10 cellular contexts compared by ENCODE assay signal in the genomic region with DNA sequence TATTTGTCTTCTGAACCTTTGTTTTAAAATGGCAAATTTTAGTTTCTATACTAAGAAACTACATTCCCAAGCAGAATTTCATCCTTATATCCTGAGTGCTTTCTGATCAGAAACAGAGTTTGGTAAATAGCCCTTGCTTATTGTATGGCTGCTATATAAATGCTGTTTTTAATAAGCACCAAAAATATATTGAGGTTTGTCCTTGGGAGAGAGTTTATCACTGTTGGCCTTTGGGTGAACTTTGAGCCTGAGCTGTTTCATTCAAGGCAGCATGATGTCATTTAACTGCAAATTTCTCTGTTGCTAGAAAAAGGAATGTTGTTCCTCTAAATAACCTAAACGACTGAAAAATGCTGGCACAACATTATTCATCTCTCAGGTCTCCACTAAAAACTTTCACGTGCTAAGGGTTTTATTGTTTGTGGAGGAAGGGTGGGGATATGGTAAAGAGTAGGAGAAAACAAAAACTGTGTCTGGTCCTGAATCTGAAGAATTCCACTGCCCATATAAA.
DNase-seq lines count a peak whose midpoint lies in the region; ATAC-seq and TF ChIP-seq lines count a peak whose summit lies in the region.
"Had no signal": no experiment of that assay in that cellular context is flagged by ENCODE, and none has a peak within 500 bp of the region (broad histone marks: within the 10 kb centered on the region; RNA-seq: fewer than 3 reads in every experiment).

No MANE protein-coding gene starts in this region.

- ATAC-seq in Right ventricle myocardium superior (ENCODE audit: poor library complexity) (peak; percentile 59), SK-N-SH treated with all-trans-retinoic acid at 6 μM for 48 hours (peak; percentile 93), GM21515 (IDR thresholded peaks at IDR 0.05; ENCODE audit: unreplicated experiment) (no peak), HG03025 (IDR thresholded peaks at IDR 0.05; ENCODE audit: low FRiP score, unreplicated experiment) (no peak), HG02610 (IDR thresholded peaks at IDR 0.05; ENCODE audit: unreplicated experiment) (no peak)
- ATAC-seq: HCT116 had no signal

- 4% methylated on average over 2 of the region's 2 CpGs for WGBS in urinary bladder

- peak overlapping the region; percentile 23 for H3K27ac ChIP-seq in urinary bladder (ENCODE audit: low read depth)

- no peak for DNase-seq in Right ventricle myocardium superior
- DNase-seq in cardiac septum (ENCODE audit: low spot score): no peak
- DNase-seq in iPS-NIHi7 (ENCODE audit: extremely low spot score): peak; percentile 15
- DNase-seq: T1000 had no signal

- no peaks in the 10 kb centered on the region for H3K36me3 ChIP-seq in urinary bladder (ENCODE audit: insufficient read depth)

- H3K4me3 ChIP-seq in urinary bladder (ENCODE audit: low read depth, low read length): no peak overlapping the region

- no peaks in the 10 kb centered on the region for H3K4me1 ChIP-seq in urinary bladder (ENCODE audit: insufficient read depth)

- intact Hi-C loops in Right ventricle myocardium superior (cut with DNase I) (no loop called here), cardiac septum (cut with DNase I) (no loop called here)

TF ChIP-seq in SK-N-SH treated with all-trans-retinoic acid at 6 μM for 48 hours, 23 proteins besides CTCF, POLR2A, EP300 and RAD21:
- TF ChIP-seq TOX (CRISPR knock-in tag; IDR thresholded peaks at IDR 0.05; ENCODE audit: borderline replicate concordance) (peak; percentile 11; the same call in 1 of the 2 replicates), RARB (CRISPR knock-in tag; IDR thresholded peaks at IDR 0.05) (peak; percentile 90; the same call in 1 of the 2 replicates), POU6F1 (CRISPR knock-in tag; IDR thresholded peaks at IDR 0.05; ENCODE audit: borderline replicate concordance, low read depth) (peak; percentile 89; the same call in 1 of the 2 replicates), TCF4 (CRISPR knock-in tag; IDR thresholded peaks at IDR 0.05; ENCODE audit: borderline replicate concordance) (peak; percentile 66), ZFP3 (CRISPR knock-in tag; IDR thresholded peaks at IDR 0.05) (0 out of 2 replicates have a peak, but pooled peaks have one; percentile 76), ARNTL (CRISPR knock-in tag; IDR thresholded peaks at IDR 0.05; ENCODE audit: borderline replicate concordance, low read depth) (peak; percentile 78; the same call in 1 of the 2 replicates), OSR1 (CRISPR knock-in tag; IDR thresholded peaks at IDR 0.05) (no peak), TSHZ2 (CRISPR knock-in tag; IDR thresholded peaks at IDR 0.05) (peak; percentile 98), PPARA (CRISPR knock-in tag; IDR thresholded peaks at IDR 0.05; ENCODE audit: borderline replicate concordance) (peak; percentile 94), CSDC2 (CRISPR knock-in tag; IDR thresholded peaks at IDR 0.05) (peak; percentile 93), ZC3H10 (CRISPR knock-in tag; IDR thresholded peaks at IDR 0.05) (no peak), ESRRG (CRISPR knock-in tag; IDR thresholded peaks at IDR 0.05) (no peak), SNAI2 (CRISPR knock-in tag; IDR thresholded peaks at IDR 0.05) (peak; percentile 93), ZNF8 (CRISPR knock-in tag; IDR thresholded peaks at IDR 0.05) (peak; percentile 54), GLIS3 (CRISPR knock-in tag; IDR thresholded peaks at IDR 0.05) (peak; percentile 80; the same call in 1 of the 2 replicates), ZFP30 (CRISPR knock-in tag; IDR thresholded peaks at IDR 0.05) (no peak; the same call in 1 of the 2 replicates), ZNF565 (CRISPR knock-in tag; conservative IDR thresholded peaks at IDR 0.05; ENCODE audit: low read depth) (peak; percentile 91), PATZ1 (CRISPR knock-in tag; IDR thresholded peaks at IDR 0.05; ENCODE audit: borderline replicate concordance) (peak; percentile 83), ISL1 (CRISPR knock-in tag; IDR thresholded peaks at IDR 0.05) (peak; percentile 91), ZNF70 (CRISPR knock-in tag; IDR thresholded peaks at IDR 0.05) (peak; percentile 75), CREB5 (CRISPR knock-in tag; IDR thresholded peaks at IDR 0.05; ENCODE audit: low read depth) (peak; percentile 96), BACH2 (CRISPR knock-in tag; IDR thresholded peaks at IDR 0.05; ENCODE audit: borderline replicate concordance) (peak; percentile 97)
- TF ChIP-seq, protein P1, sequence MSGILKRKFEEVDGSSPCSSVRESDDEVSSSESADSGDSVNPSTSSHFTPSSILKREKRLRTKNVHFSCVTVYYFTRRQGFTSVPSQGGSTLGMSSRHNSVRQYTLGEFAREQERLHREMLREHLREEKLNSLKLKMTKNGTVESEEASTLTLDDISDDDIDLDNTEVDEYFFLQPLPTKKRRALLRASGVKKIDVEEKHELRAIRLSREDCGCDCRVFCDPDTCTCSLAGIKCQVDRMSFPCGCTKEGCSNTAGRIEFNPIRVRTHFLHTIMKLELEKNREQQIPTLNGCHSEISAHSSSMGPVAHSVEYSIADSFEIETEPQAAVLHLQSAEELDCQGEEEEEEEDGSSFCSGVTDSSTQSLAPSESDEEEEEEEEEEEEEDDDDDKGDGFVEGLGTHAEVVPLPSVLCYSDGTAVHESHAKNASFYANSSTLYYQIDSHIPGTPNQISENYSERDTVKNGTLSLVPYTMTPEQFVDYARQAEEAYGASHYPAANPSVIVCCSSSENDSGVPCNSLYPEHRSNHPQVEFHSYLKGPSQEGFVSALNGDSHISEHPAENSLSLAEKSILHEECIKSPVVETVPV (CRISPR knock-in tag; IDR thresholded peaks at IDR 0.05): peak; percentile 79; the same call in 1 of the 2 replicates

Comparison
In these comparisons a context has a peak if more than half of its experiments do, and no peak if none do; other contexts are left out.
1. ATAC-seq: peak in Right ventricle myocardium superior (single experiment) and SK-N-SH treated with all-trans-retinoic acid at 6 μM for 48 hours (single experiment); none in GM21515 (single experiment), HG03025 (single experiment) and HG02610 (single experiment).